ENCODE assay signal across 19 cellular contexts in genomic region chr12:121432740-121433476, GRCh38. TPM values are rescaled to one million over a fixed set of nuclear protein-coding genes. Genes with fewer than 3 reads are reported as not detected.
DNase-seq lines count a peak whose midpoint lies in the region; ATAC-seq and TF ChIP-seq lines count a peak whose summit lies in the region.
"Had no signal": no experiment of that assay in that cellular context is flagged by ENCODE, and none has a peak within 500 bp of the region (broad histone marks: within the 10 kb centered on the region; RNA-seq: fewer than 3 reads in every experiment).

No MANE protein-coding gene starts in this region.

- peaks cover 9% of the 10 kb centered on the region for H3K9me3 Mint-ChIP-seq in stimulated activated naive CD8-positive, alpha-beta T cell treated with anti-CD3 and anti-CD28 coated beads, Interleukin-15, Interleukin-2, amounts not matched to agents 100 ng/mL and 50 ng/mL, for 24 hours
- H3K9me3 Mint-ChIP-seq in activated B cell treated with CpG ODN at 0.5 μM for 24 hours (peaks cover 9% of the 10 kb centered on the region), WTC11 (peaks cover 10% of the 10 kb centered on the region)

- CTCF ChIA-PET in activated B cell treated with CpG ODN at 0.5 μM for 24 hours (lab: Charles Lee) (interaction anchor here (1.0 to 1.9 kb wide), 2 partner anchors 10 to 65 kb away, joined by 3 to 6 read pairs; no protein-coding TSS in a partner anchor), WTC11 (lab: Charles Lee) (interaction anchor here (2.4 to 3.2 kb wide), 2 partner anchors 9 to 10 kb away, joined by 11 to 16 read pairs; no protein-coding TSS in a partner anchor)

- H3K36me3 ChIP-seq in sigmoid colon = peaks cover 0 to 75% (median 40%) of the 10 kb centered on the region in 4 donors

- no peak for DNase-seq in stimulated activated naive CD8-positive, alpha-beta T cell treated with anti-CD3 and anti-CD28 coated beads, Interleukin-15, Interleukin-2, amounts not matched to agents 100 U/mL and 50 U/mL, for 24 hours
- DNase-seq in activated B cell treated with CpG ODN at 0.5 μM for 24 hours (no peak), left colon (no peak), WTC11 (ENCODE audit: low spot score) (no peak), sigmoid colon (no peak)
- DNase-seq in stimulated activated naive CD4-positive, alpha-beta T cell (lab: John Stamatoyannopoulos, UW) = no peak
- DNase-seq: adrenal gland; left ventricle myocardium superior; mucosa of descending colon; NCI-H1092; NCI-H2081; NK-92 treated with Interleukin-12 subunit alpha and Interleukin-12 subunit beta, amount 100 ng/mL, for 24 hours; right cardiac atrium; WERI-Rb-1 had no signal

- H3K4me1 Mint-ChIP-seq in stimulated activated naive CD8-positive, alpha-beta T cell treated with anti-CD3 and anti-CD28 coated beads, Interleukin-15, Interleukin-2, amounts not matched to agents 100 ng/mL and 50 ng/mL, for 24 hours (ENCODE audit: low read depth) = no peaks in the 10 kb centered on the region
- H3K4me1 Mint-ChIP-seq in activated B cell treated with CpG ODN at 0.5 μM for 24 hours = no peaks in the 10 kb centered on the region
- H3K4me1 Mint-ChIP-seq in WTC11 = no peaks in the 10 kb centered on the region

- intact Hi-C loops in activated B cell treated with CpG ODN at 0.5 μM for 24 hours (cut with micrococcal nuclease) (no loop called here), left colon (cut with DNase I, micrococcal nuclease) (no loop called here), sigmoid colon (cut with DNase I) (no loop called here)

- no peak overlapping the region for H3K4me3 Mint-ChIP-seq in stimulated activated naive CD8-positive, alpha-beta T cell treated with anti-CD3 and anti-CD28 coated beads, Interleukin-15, Interleukin-2, amounts not matched to agents 100 ng/mL and 50 ng/mL, for 24 hours
- H3K4me3 Mint-ChIP-seq in activated B cell treated with CpG ODN at 0.5 μM for 24 hours (no peak overlapping the region), WTC11 (no peak overlapping the region)

- TF ChIP-seq POLR2A in sigmoid colon (IDR thresholded peaks at IDR 0.05) = no peak

- no peak overlapping the region for H3K27ac ChIP-seq in sigmoid colon
- H3K27ac ChIP-seq: adrenal gland, esophagus muscularis mucosa, HL-60, WERI-Rb-1 had no signal

- H3K36me3 Mint-ChIP-seq in stimulated activated naive CD8-positive, alpha-beta T cell treated with anti-CD3 and anti-CD28 coated beads, Interleukin-15, Interleukin-2, amounts not matched to agents 100 ng/mL and 50 ng/mL, for 24 hours (ENCODE audit: low read depth) = peaks cover 85% of the 10 kb centered on the region
- H3K36me3 Mint-ChIP-seq in activated B cell treated with CpG ODN at 0.5 μM for 24 hours (ENCODE audit: low read depth) (peaks cover 94% of the 10 kb centered on the region), WTC11 (peaks cover 89% of the 10 kb centered on the region)

- no peaks in the 10 kb centered on the region for H3K27me3 ChIP-seq in sigmoid colon
- H3K27me3 ChIP-seq: adrenal gland, esophagus muscularis mucosa had no signal

- H3K4me1 ChIP-seq in sigmoid colon = peaks cover 0 to 23% (median 0%) of the 10 kb centered on the region in 4 donors
- H3K4me1 ChIP-seq: adrenal gland had no signal

- no peaks in the 10 kb centered on the region for H3K27me3 Mint-ChIP-seq in stimulated activated naive CD8-positive, alpha-beta T cell treated with anti-CD3 and anti-CD28 coated beads, Interleukin-15, Interleukin-2, amounts not matched to agents 100 ng/mL and 50 ng/mL, for 24 hours
- no peaks in the 10 kb centered on the region for H3K27me3 Mint-ChIP-seq in activated B cell treated with CpG ODN at 0.5 μM for 24 hours
- no peaks in the 10 kb centered on the region for H3K27me3 Mint-ChIP-seq in WTC11 (ENCODE audit: low read depth)

- H3K27ac Mint-ChIP-seq in stimulated activated naive CD8-positive, alpha-beta T cell treated with anti-CD3 and anti-CD28 coated beads, Interleukin-15, Interleukin-2, amounts not matched to agents 100 ng/mL and 50 ng/mL, for 24 hours = peak overlapping the region; percentile 16
- H3K27ac Mint-ChIP-seq in activated B cell treated with CpG ODN at 0.5 μM for 24 hours (peak overlapping the region; percentile 42), WTC11 (no peak overlapping the region)

- ATAC-seq in stimulated activated naive CD8-positive, alpha-beta T cell treated with anti-CD3 and anti-CD28 coated beads, Interleukin-15, Interleukin-2, amounts not matched to agents 100 U/mL and 50 U/mL, for 24 hours = no peak
- no peak for ATAC-seq in activated B cell treated with CpG ODN at 0.5 μM for 24 hours (ENCODE audit: low read depth)
- peak; percentile 15 for ATAC-seq in left colon
- no peak for ATAC-seq in GM21367 (IDR thresholded peaks at IDR 0.05; ENCODE audit: unreplicated experiment)
- ATAC-seq in WTC11 = no peak
- ATAC-seq: left ventricle myocardium superior, mucosa of descending colon, right cardiac atrium, Right ventricle myocardium inferior had no signal

- POLR2A ChIA-PET in activated B cell treated with CpG ODN at 0.5 μM for 24 hours (lab: Charles Lee) = interaction anchor here (1.0 kb wide), 1 partner anchor 33 kb away, joined by 4 read pairs; the partner anchor contains the start of gene RNF34
- POLR2A ChIA-PET in WTC11 (lab: Charles Lee) = interaction anchor here (0.6 kb wide), 1 partner anchor 21 kb away, joined by 7 read pairs; no protein-coding TSS in a partner anchor

- TF ChIP-seq EP300 in sigmoid colon (IDR thresholded peaks at IDR 0.05) = no peak

- WGBS in sigmoid colon, 2 donors = 74 to 90% methylated on average over 11 of the region's 11 CpGs

- TF ChIP-seq CTCF in activated B cell treated with CpG ODN at 0.5 μM for 24 hours (IDR thresholded peaks at IDR 0.05) = no peak
- TF ChIP-seq CTCF in WTC11 (IDR thresholded peaks at IDR 0.05) = no peak
- TF ChIP-seq CTCF in sigmoid colon (IDR thresholded peaks at IDR 0.05) = no peak

- H3K9me3 ChIP-seq in sigmoid colon = no peaks in the 10 kb centered on the region
- H3K9me3 ChIP-seq: adrenal gland, esophagus muscularis mucosa, mucosa of descending colon had no signal

- no peak overlapping the region for H3K4me3 ChIP-seq in sigmoid colon
- H3K4me3 ChIP-seq: adrenal gland, esophagus muscularis mucosa, mucosa of descending colon had no signal

TF ChIP-seq in WTC11, 78 proteins besides CTCF, POLR2A, EP300 and RAD21:
- TF ChIP-seq ZNF416 (CRISPR knock-in tag; IDR thresholded peaks at IDR 0.05) (no peak), ZNF423 (CRISPR knock-in tag; IDR thresholded peaks at IDR 0.05) (no peak), ATF1 (CRISPR knock-in tag; IDR thresholded peaks at IDR 0.05) (no peak), ZNF232 (CRISPR knock-in tag; IDR thresholded peaks at IDR 0.05) (no peak), NFATC4 (CRISPR knock-in tag; IDR thresholded peaks at IDR 0.05) (no peak), ETV6 (CRISPR knock-in tag; IDR thresholded peaks at IDR 0.05) (no peak), E2F4 (CRISPR knock-in tag; IDR thresholded peaks at IDR 0.05; ENCODE audit: borderline replicate concordance, low read depth) (no peak), NFYB (CRISPR knock-in tag; conservative IDR thresholded peaks at IDR 0.05; ENCODE audit: low read depth) (no peak)
- TF ChIP-seq, protein P1, sequence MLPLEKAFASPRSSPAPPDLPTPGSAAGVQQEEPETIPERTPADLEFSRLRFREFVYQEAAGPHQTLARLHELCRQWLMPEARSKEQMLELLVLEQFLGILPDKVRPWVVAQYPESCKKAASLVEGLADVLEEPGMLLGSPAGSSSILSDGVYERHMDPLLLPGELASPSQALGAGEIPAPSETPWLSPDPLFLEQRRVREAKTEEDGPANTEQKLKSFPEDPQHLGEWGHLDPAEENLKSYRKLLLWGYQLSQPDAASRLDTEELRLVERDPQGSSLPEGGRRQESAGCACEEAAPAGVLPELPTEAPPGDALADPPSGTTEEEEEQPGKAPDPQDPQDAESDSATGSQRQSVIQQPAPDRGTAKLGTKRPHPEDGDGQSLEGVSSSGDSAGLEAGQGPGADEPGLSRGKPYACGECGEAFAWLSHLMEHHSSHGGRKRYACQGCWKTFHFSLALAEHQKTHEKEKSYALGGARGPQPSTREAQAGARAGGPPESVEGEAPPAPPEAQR (CRISPR knock-in tag; IDR thresholded peaks at IDR 0.05) = no peak

RNA-seq across cellular contexts. Expression of gene RNF34, which starts 33.0 kb away (rescaled TPM):
- total RNA-seq in activated B cell treated with CpG ODN at 0.5 μM for 24 hours (71.2 and 75.3 TPM in 2 replicates), left colon (10 to 100 TPM; 36.7 to 46.1 TPM), WTC11 (2021) (42.8 to 53.6 TPM (median 51.0 TPM) in 3 replicates), sigmoid colon (10 to 100 TPM; 34.1 to 52.4 (median 37.4) TPM)
- 10 to 100 TPM; 19.8 to 34.3 (median 31.7) TPM for polyA plus RNA-seq in sigmoid colon
